ENCODE assay signal across 8 cellular contexts in the genomic region with DNA sequence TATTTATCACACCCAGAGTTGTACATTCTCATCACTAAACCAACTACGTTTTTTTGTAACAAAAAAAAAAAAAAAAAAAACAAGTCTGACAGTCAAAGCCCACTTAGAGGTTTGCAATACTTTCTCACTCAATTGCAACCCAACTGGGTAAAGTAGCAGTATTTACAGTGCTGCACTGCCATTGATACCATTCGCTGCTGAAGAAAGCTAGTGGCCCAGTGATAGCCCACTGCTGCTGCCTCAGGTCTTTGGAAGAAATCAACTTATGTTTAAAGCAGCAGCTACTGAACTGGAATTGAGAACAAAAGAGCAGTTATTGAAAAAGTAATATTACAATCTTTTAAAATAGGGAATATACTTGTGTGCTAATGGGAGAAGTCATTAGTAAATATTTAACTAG. TPM values are rescaled to one million over a fixed set of nuclear protein-coding genes. Genes with fewer than 3 reads are reported as not detected.
DNase-seq lines count a peak whose midpoint lies in the region; ATAC-seq and TF ChIP-seq lines count a peak whose summit lies in the region.

No MANE protein-coding gene starts in this region.

- H3K4me1 ChIP-seq in esophagus (ENCODE audit: control insufficient read depth in 2 of 2, insufficient read depth in 2 of 2, low read length in 1 of 2) (peaks cover 2% of the 10 kb centered on the region in 2 donors), psoas muscle (peaks cover 61% of the 10 kb centered on the region), mucosa of descending colon (ENCODE audit: low read depth) (peaks cover 26% of the 10 kb centered on the region)

- intact Hi-C loops in psoas muscle (cut with DNase I), result loop anchor here in 1 of 2 donors (2.0 kb wide), 1 partner anchor 27 kb away; a partner anchor contains a TSS
- intact Hi-C loops in mucosa of descending colon (cut with DNase I, micrococcal nuclease), result loop anchor here (5.0 to 10.0 kb wide), 3 partner anchors 111 to 183 kb away; no protein-coding TSS in a partner anchor

- H3K27me3 ChIP-seq in esophagus (ENCODE audit: control insufficient read depth in 1 of 2, insufficient read depth in 2 of 2, low read length in 2 of 2) (no peaks in the 10 kb centered on the region), psoas muscle (ENCODE audit: insufficient read depth in 3 of 3, low read length in 2 of 3) (no peaks in the 10 kb centered on the region)

- no peak for ATAC-seq in psoas muscle
- no peak for ATAC-seq in mucosa of descending colon

- H3K4me3 ChIP-seq in GM12865 (ENCODE audit: low read depth, low read length) (peak overlapping the region; percentile 76), esophagus (ENCODE audit: low read depth in 1 of 2, low read length in 2 of 2) (peak overlapping the region; percentile 31 to 93), psoas muscle (peak overlapping the region; percentile 97), mucosa of descending colon (no peak overlapping the region)

- TF ChIP-seq CTCF in GM12865 (IDR thresholded peaks at IDR 0.05; ENCODE audit: insufficient read depth, low read depth, low read length, missing control alignments) (no peak), psoas muscle (IDR thresholded peaks at IDR 0.05) (no peak), mucosa of descending colon (IDR thresholded peaks at IDR 0.05) (no peak)

- DNase-seq in GM12865 (ENCODE audit: low read depth) (no peak), RPMI8226 (peak; percentile 37), psoas muscle (no peak), mucosa of descending colon (no peak), NCI-H128 (lab: John Stamatoyannopoulos, UW; ENCODE audit: unreplicated experiment) (no peak), foreskin melanocyte (no peak), iPS-NIHi7 (ENCODE audit: extremely low spot score) (no peak)

- H3K36me3 ChIP-seq in esophagus (ENCODE audit: control insufficient read depth in 2 of 2, insufficient read depth in 2 of 2, low read length in 1 of 2) (peaks cover 5 to 13% of the 10 kb centered on the region in 2 donors), psoas muscle (ENCODE audit: insufficient read depth in 1 of 2, low read depth in 1 of 2) (peaks cover 10 to 58% of the 10 kb centered on the region in 2 donors), mucosa of descending colon (ENCODE audit: low read depth) (peaks cover 8% of the 10 kb centered on the region)

- H3K27ac ChIP-seq in esophagus (ENCODE audit: low read depth in 2 of 2, low read length in 1 of 2) (peak overlapping the region; percentile 27 to 47), psoas muscle (peak overlapping the region; percentile 100)

- WGBS in esophagus, 2 donors, result 2 to 3% methylated on average over 2 of the region's 2 CpGs
- 1 to 8% (median 4%) methylated on average over 2 of the region's 2 CpGs for WGBS in psoas muscle, 3 donors

- H3K9me3 ChIP-seq in esophagus (ENCODE audit: control insufficient read depth in 2 of 2, insufficient read depth in 1 of 2, low read depth in 1 of 2, low read length in 1 of 2) (no peaks in the 10 kb centered on the region), psoas muscle (no peaks in the 10 kb centered on the region), mucosa of descending colon (no peaks in the 10 kb centered on the region)

RNA-seq across cellular contexts. Expression of a gene that starts 2.7 kb away (rescaled TPM):
- polyA plus RNA-seq in esophagus (100 to 1,000 TPM in 1 of 2 donors, 10 to 100 TPM in 1; 94.5 to 127 TPM), psoas muscle (100 to 1,000 TPM; 110 to 186 (median 139) TPM)
- total RNA-seq in psoas muscle (100 to 1,000 TPM; 163 to 262 (median 202) TPM), mucosa of descending colon (100 to 1,000 TPM; 197 to 281 (median 260) TPM)

RNA-seq across cellular contexts. Expression of a gene that starts 26.2 kb away (rescaled TPM):
- polyA plus RNA-seq in esophagus, result 10 to 100 TPM; 35.8 to 59.8 TPM
- total RNA-seq in psoas muscle, result 10 to 100 TPM; 22.6 to 35.8 (median 33.4) TPM
- polyA plus RNA-seq in psoas muscle, result 10 to 100 TPM; 53.3 to 76.8 (median 53.5) TPM
- 10 to 100 TPM; 18.9 to 37.7 (median 32.3) TPM for total RNA-seq in mucosa of descending colon
